ENCODE assay signal across 14 cellular contexts in the genomic region with DNA sequence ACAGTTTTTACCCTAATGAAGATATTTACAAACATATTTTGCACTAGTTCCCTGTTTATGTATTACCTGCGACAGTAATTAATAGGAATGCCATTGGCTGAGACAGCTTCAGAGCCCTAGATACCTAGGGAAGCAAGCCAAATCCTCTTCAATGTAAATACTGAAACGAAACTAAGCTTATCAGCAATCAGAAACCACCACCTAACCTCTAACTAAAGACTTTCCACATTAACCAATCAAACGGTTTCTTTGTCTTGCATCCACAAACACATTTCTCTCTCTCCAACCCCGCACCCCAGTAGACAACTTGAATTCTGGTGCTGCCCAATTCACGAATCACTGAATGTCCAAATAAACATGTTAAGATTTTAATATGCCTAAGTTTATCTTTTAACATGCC.
"Had no signal": no experiment of that assay in that cellular context is flagged by ENCODE, and none has a peak within 500 bp of the region (broad histone marks: within the 10 kb centered on the region; RNA-seq: fewer than 3 reads in every experiment).

No MANE protein-coding gene starts in this region.

- ATAC-seq: activated CD8-positive, alpha-beta memory T cell treated with anti-CD3 and anti-CD28 coated beads, Interleukin-2, amount 10 ng/mL, durations not matched to agents 7 days and 5 days; effector memory CD8-positive, alpha-beta T cell; left ventricle myocardium superior; sciatic nerve had no signal

- DNase-seq: activated CD4-positive, alpha-beta T cell treated with anti-CD3 and anti-CD28 coated beads, Interleukin-2, amount 50 U/mL, for 48 hours; activated CD4-positive, CD25-positive, alpha-beta regulatory T cell treated with anti-CD3 and anti-CD28 coated beads, Interleukin-2, amount 50 U/mL, for 72 hours; activated CD8-positive, alpha-beta memory T cell treated with anti-CD3 and anti-CD28 coated beads, Interleukin-2, amount 10 ng/mL, durations not matched to agents 7 days and 5 days; activated effector memory CD4-positive, alpha-beta T cell treated with Interleukin-2 at 50 U/mL for 16 hours; activated T-cell treated with anti-CD3 and anti-CD28 coated beads, Interleukin-2, amount 50 U/mL, for 24 hours; effector memory CD8-positive, alpha-beta T cell; erythroblast; kidney; left ventricle myocardium superior; mesendoderm; nephron progenitor cell; stimulated activated CD4-positive, alpha-beta T cell treated with anti-CD3 and anti-CD28 coated beads, Interleukin-2, amount 100 ng/mL, for 24 hours; stimulated activated naive CD4-positive, alpha-beta T cell had no signal
